In the genomic region with DNA sequence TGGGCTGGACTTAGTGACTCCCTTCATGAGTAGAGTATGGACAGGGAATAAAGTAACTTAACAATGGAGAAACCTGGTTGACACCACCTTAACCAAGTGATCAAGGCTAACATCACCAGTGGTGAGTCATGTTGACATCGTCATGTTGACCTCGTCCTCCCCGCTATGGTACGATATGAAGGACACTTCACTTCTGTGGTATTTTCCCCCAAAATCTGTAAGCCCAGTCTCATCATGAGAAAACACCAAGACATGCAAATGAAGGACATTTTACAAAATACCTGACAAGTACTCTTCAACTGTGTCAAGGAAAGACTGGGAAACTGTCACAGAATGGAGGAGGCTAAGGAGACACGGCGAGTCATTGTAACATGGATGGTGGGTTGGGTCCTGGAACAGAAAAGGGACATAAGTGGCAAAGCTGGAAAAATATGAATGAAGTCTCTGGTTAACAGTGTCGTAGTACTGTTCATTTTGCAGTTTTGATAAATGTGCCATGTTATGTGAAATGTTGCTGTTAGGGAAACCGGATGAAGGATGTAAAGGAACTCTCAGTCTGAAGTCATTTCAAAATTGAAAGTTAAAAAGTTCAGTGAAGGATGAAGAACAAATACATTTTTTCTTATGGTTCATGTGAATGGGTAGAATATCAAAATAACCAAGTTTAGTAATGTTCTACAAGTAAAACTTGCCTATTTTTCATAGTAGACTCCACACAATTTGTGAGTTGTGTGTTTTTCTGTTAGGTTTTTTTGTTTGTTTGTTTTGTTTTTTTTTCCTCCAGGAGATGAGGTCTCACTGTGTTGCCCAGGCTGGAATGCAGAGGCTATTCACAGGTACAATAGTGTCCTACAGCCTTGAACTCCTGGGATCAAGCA, we compare ENCODE assay signal across 9 cellular contexts.
DNase-seq lines count a peak whose midpoint lies in the region; ATAC-seq and TF ChIP-seq lines count a peak whose summit lies in the region.
"Had no signal": no experiment of that assay in that cellular context is flagged by ENCODE, and none has a peak within 500 bp of the region (broad histone marks: within the 10 kb centered on the region; RNA-seq: fewer than 3 reads in every experiment).

No MANE protein-coding gene starts in this region.

- peak overlapping the region in 3 of 8 donors; percentile 35 to 53 (median 37) for H3K27ac ChIP-seq in spleen

- ATAC-seq in HG02981 (IDR thresholded peaks at IDR 0.05; ENCODE audit: unreplicated experiment), result peak; percentile 89
- peak; percentile 76 to 84 for ATAC-seq in activated T-cell treated with anti-CD3 and anti-CD28 coated beads, Interleukin-2, amount 50 U/mL, for 4 hours

- DNase-seq in stimulated activated CD4-positive, alpha-beta T cell treated with anti-CD3 and anti-CD28 coated beads, Interleukin-12 subunit alpha, Interleukin-12 subunit beta, amount 100 ng/mL, for 48 hours (ENCODE audit: low read depth in 2 of 3, low spot score in 1 of 3), result peak in 2 of 3 donors; percentile 20 to 30
- no peak for DNase-seq in stimulated activated CD4-positive, alpha-beta T cell treated with anti-CD3 and anti-CD28 coated beads, Interleukin-4, amount 100 ng/mL, for 4 hours
- no peak for DNase-seq in activated T-cell treated with anti-CD3 and anti-CD28 coated beads, Interleukin-2, amount 50 U/mL, for 4 hours
- DNase-seq in type B pancreatic cell (ENCODE audit: extremely low spot score, unreplicated experiment), result no peak
- DNase-seq in spleen, result no peak
- DNase-seq in posterior cingulate gyrus, result no peak
- DNase-seq in NCI-H2029 (lab: John Stamatoyannopoulos, UW), result no peak
- DNase-seq: Calu3 had no signal

- 71 to 81% (median 78%) methylated on average over 8 of the region's 8 CpGs for WGBS in spleen, 5 donors

- TF ChIP-seq CTCF in type B pancreatic cell (conservative IDR thresholded peaks at IDR 0.05) (no peak), spleen (IDR thresholded peaks at IDR 0.05 in 8 of 11, conservative IDR thresholded peaks at IDR 0.05 in 3 of 11) (no peak)

- no peaks in the 10 kb centered on the region for H3K9me3 ChIP-seq in spleen

- intact Hi-C loops in spleen (cut with DNase I; ENCODE audit: low total_unique reads), result no loop called here
- intact Hi-C loops in posterior cingulate gyrus (cut with DNase I), result no loop called here

- H3K4me1 ChIP-seq in spleen, result peaks cover 0 to 84% (median 35%) of the 10 kb centered on the region in 6 donors

- H3K27ac Mint-ChIP-seq in type B pancreatic cell, result peak overlapping the region; percentile 25

- peak overlapping the region; percentile 52 for H3K4me3 Mint-ChIP-seq in activated T-cell treated with anti-CD3 and anti-CD28 coated beads, Interleukin-2, amount 50 U/mL, for 4 hours
- no peak overlapping the region for H3K4me3 Mint-ChIP-seq in type B pancreatic cell

- peaks cover 10% of the 10 kb centered on the region for H3K36me3 Mint-ChIP-seq in activated T-cell treated with anti-CD3 and anti-CD28 coated beads, Interleukin-2, amount 50 U/mL, for 4 hours (ENCODE audit: insufficient read depth)
- peaks cover 16% of the 10 kb centered on the region for H3K36me3 Mint-ChIP-seq in type B pancreatic cell

- peaks cover 48% of the 10 kb centered on the region for H3K4me1 Mint-ChIP-seq in activated T-cell treated with anti-CD3 and anti-CD28 coated beads, Interleukin-2, amount 50 U/mL, for 4 hours (ENCODE audit: low read depth)
- H3K4me1 Mint-ChIP-seq in type B pancreatic cell (ENCODE audit: unreplicated experiment), result peaks cover 41% of the 10 kb centered on the region

- peaks cover 0 to 12% (median 0%) of the 10 kb centered on the region in 6 donors for H3K36me3 ChIP-seq in spleen

- H3K9me3 Mint-ChIP-seq in activated T-cell treated with anti-CD3 and anti-CD28 coated beads, Interleukin-2, amount 50 U/mL, for 4 hours, result no peaks in the 10 kb centered on the region
- H3K9me3 Mint-ChIP-seq in type B pancreatic cell, result no peaks in the 10 kb centered on the region

- H3K27me3 Mint-ChIP-seq in activated T-cell treated with anti-CD3 and anti-CD28 coated beads, Interleukin-2, amount 50 U/mL, for 4 hours (ENCODE audit: low read depth), result no peaks in the 10 kb centered on the region
- H3K27me3 Mint-ChIP-seq in type B pancreatic cell, result no peaks in the 10 kb centered on the region

- no peaks in the 10 kb centered on the region for H3K27me3 ChIP-seq in spleen (replicated peaks in 1 of 7)

- TF ChIP-seq POLR2A in spleen (IDR thresholded peaks at IDR 0.05), result no peak

- H3K4me3 ChIP-seq in spleen, result peak overlapping the region in 1 of 8 donors; percentile 31

Comparison
In these comparisons a context has a peak if more than half of its experiments do, and no peak if none do; other contexts are left out.
1. DNase-seq: peak in stimulated activated CD4-positive, alpha-beta T cell treated with anti-CD3 and anti-CD28 coated beads, Interleukin-12 subunit alpha, Interleukin-12 subunit beta, amount 100 ng/mL, for 48 hours (2 of 3); none in stimulated activated CD4-positive, alpha-beta T cell treated with anti-CD3 and anti-CD28 coated beads, Interleukin-4, amount 100 ng/mL, for 4 hours (0 of 2), activated T-cell treated with anti-CD3 and anti-CD28 coated beads, Interleukin-2, amount 50 U/mL, for 4 hours (single experiment), type B pancreatic cell (single experiment), spleen (single experiment), posterior cingulate gyrus (0 of 10) and NCI-H2029 (single experiment).